ENCODE assay signal across 8 cellular contexts in the genomic region with DNA sequence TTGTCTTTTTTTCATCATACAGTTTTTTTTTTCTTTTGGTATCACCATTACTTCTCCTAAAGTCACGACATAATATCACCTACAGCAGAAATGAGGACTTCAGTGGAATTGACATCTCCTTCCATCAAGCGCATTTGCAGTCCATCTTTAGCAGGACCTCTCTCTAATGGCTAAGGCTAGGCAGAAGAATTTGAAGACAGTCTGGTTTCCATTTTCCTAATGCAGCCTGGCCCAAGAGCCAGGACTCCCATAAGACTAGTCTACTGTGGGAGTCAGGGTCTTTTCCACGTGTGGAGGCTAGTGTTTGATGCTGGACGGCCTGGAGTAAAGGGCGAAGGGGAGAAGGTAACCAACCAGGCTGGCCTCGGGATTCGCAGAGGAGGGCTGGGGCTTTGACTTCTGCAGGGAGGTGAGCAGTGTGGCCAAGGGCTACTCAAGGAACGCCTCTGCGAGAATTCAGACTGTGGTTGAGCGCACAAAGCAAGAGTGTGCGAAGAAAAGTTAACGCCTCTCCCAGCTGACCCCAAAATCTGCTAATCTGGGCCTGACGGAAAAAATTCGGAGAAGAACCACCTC. TPM values are rescaled to one million over a fixed set of nuclear protein-coding genes. Genes with fewer than 3 reads are reported as not detected.
DNase-seq lines count a peak whose midpoint lies in the region; ATAC-seq, FAIRE-seq and TF ChIP-seq lines count a peak whose summit lies in the region.

No MANE protein-coding gene starts in this region.

- peak overlapping the region; percentile 88 for H3K56ac ChIP-seq in IMR-90 (ENCODE audit: extremely low read depth, insufficient read depth, low read length)

- H2BK20ac ChIP-seq in IMR-90 (ENCODE audit: low read depth, low read length) = no peak overlapping the region

- H3K9ac ChIP-seq in IMR-90 (ENCODE audit: low read depth, low read length) (peak overlapping the region; percentile 91), HepG2 (ENCODE audit: insufficient read depth, low read depth, low read length) (peak overlapping the region; percentile 85)

- H2BK15ac ChIP-seq in IMR-90 (ENCODE audit: low read depth, low read length) = peak overlapping the region; percentile 4; the same call in 2 of the 3 replicates

- peak overlapping the region; percentile 70 for H3K27ac Mint-ChIP-seq in Calu3 (ENCODE audit: unreplicated experiment)

- peak overlapping the region; percentile 89 for H3K27ac ChIP-seq in IMR-90 (ENCODE audit: insufficient read depth, low read length)
- H3K27ac ChIP-seq in breast epithelium = peak overlapping the region; percentile 90 to 97
- peak overlapping the region; percentile 91 for H3K27ac ChIP-seq in HepG2 (ENCODE audit: extremely low read length, insufficient read depth, low read length)
- peak overlapping the region; percentile 85 to 94 for H3K27ac ChIP-seq in thoracic aorta

- TF ChIP-seq RAD21 in IMR-90 (IDR thresholded peaks at IDR 0.05; ENCODE audit: low read length) = no peak
- TF ChIP-seq RAD21 in HepG2 (CRISPR knock-in tag; IDR thresholded peaks at IDR 0.05) = no peak

- peaks cover 19% of the 10 kb centered on the region; the same call in 1 of the 2 replicates for H4K20me1 ChIP-seq in IMR-90 (ENCODE audit: insufficient read depth, low read length)
- H4K20me1 ChIP-seq in HepG2 (ENCODE audit: insufficient read depth, low read length) = peaks cover 15% of the 10 kb centered on the region

- TF ChIP-seq EP300 in HepG2 (IDR thresholded peaks at IDR 0.05; ENCODE audit: low read depth in 2 of 2, low read length in 2 of 2) = no peak
- TF ChIP-seq EP300 in HepG2 (CRISPR knock-in tag; IDR thresholded peaks at IDR 0.05; ENCODE audit: borderline replicate concordance) = no peak

- peaks cover 38% of the 10 kb centered on the region for H3K36me3 Mint-ChIP-seq in Calu3 (ENCODE audit: insufficient read depth, unreplicated experiment)

- WGBS in IMR-90 (ENCODE audit: extremely low coverage in 2 of 2, insufficient read length in 1 of 2), 2 experiments = 5% methylated on average over 10 of the region's 14 CpGs; no CpG with 5 or more reads in 1 of the 2 experiments
- WGBS in HepG2 (ENCODE audit: low lambda C conversion rate) = 7% methylated on average over 14 of the region's 14 CpGs

- H3K4me1 Mint-ChIP-seq in Calu3 (ENCODE audit: low read depth, unreplicated experiment) = peaks cover 29% of the 10 kb centered on the region

- BruUV-seq in Calu3 (replicated peaks; lab: Mats Ljungman, UMichigan) (no TSS peak), IMR-90 (replicated peaks; lab: Mats Ljungman, UMichigan) (no TSS peak), HepG2 (replicated peaks; lab: Mats Ljungman, UMichigan) (TSS peak; percentile 88)

- H2AK9ac ChIP-seq in IMR-90 (replicated peaks; ENCODE audit: low read depth, low read length, poor library complexity) = peak overlapping the region; percentile 97

- peak overlapping the region; percentile 99 for H3K4ac ChIP-seq in IMR-90 (ENCODE audit: low read depth, low read length)

- H3K9me3 ChIP-seq in IMR-90 (ENCODE audit: control insufficient read depth, insufficient read depth, low read length) (no peaks in the 10 kb centered on the region), breast epithelium (no peaks in the 10 kb centered on the region), HepG2 (ENCODE audit: low read length) (no peaks in the 10 kb centered on the region), thoracic aorta (no peaks in the 10 kb centered on the region)

- TF ChIP-seq POLR2A in IMR-90 (IDR thresholded peaks at IDR 0.05; ENCODE audit: low read depth, low read length) = no peak
- no peak for TF ChIP-seq POLR2A in breast epithelium (IDR thresholded peaks at IDR 0.05)
- TF ChIP-seq POLR2A in HepG2 (IDR thresholded peaks at IDR 0.05; ENCODE audit: insufficient read depth in 1 of 2, low read depth in 2 of 2, low read length in 2 of 2) = no peak

- H3K79me1 ChIP-seq in IMR-90 (ENCODE audit: low read depth in 1 of 2, low read length in 2 of 2) = peaks cover 28 to 56% of the 10 kb centered on the region in 2 experiments

- H3K4me1 ChIP-seq in IMR-90 (ENCODE audit: control insufficient read depth, insufficient read depth, low read length) = peaks cover 22% of the 10 kb centered on the region
- peaks cover 5 to 27% of the 10 kb centered on the region in 2 donors for H3K4me1 ChIP-seq in breast epithelium
- H3K4me1 ChIP-seq in HepG2 (ENCODE audit: insufficient read depth, low read length) = peaks cover 56% of the 10 kb centered on the region
- H3K4me1 ChIP-seq in thoracic aorta (ENCODE audit: control insufficient read depth in 1 of 2, low read depth in 2 of 2) = peaks cover 33 to 49% of the 10 kb centered on the region in 2 donors

- no peaks in the 10 kb centered on the region for H3K9me3 Mint-ChIP-seq in Calu3 (ENCODE audit: low read depth, unreplicated experiment)

- TF ChIP-seq CTCF in Calu3 (IDR thresholded peaks at IDR 0.05; ENCODE audit: unreplicated experiment) (no peak), IMR-90 (conservative IDR thresholded peaks at IDR 0.05; ENCODE audit: low read depth, low read length) (no peak), breast epithelium (IDR thresholded peaks at IDR 0.05) (no peak), HepG2 (CRISPR knock-in tag; IDR thresholded peaks at IDR 0.05) (no peak), thoracic aorta (IDR thresholded peaks at IDR 0.05) (no peak)

- peak overlapping the region; percentile 98 for H3K23ac ChIP-seq in IMR-90 (ENCODE audit: low read depth, low read length)

- peak overlapping the region; percentile 50 for H3K4me3 ChIP-seq in IMR-90 (ENCODE audit: insufficient read depth, low read depth, low read length)
- H3K4me3 ChIP-seq in breast epithelium = peak overlapping the region; percentile 59 to 87 (median 86)
- H3K4me3 ChIP-seq in HepG2 (replicated peaks in 1 of 3; ENCODE audit: insufficient read depth in 1 of 3, low read depth in 2 of 3, low read length in 3 of 3) = peak overlapping the region; percentile 64 to 82 (median 64)
- H3K4me3 ChIP-seq in thoracic aorta = peak overlapping the region; percentile 87

- H2AK5ac ChIP-seq in IMR-90 (ENCODE audit: low read depth, low read length) = peak overlapping the region; percentile 72

- H3K4me2 ChIP-seq in IMR-90 (ENCODE audit: low read depth, low read length) (peak overlapping the region; percentile 76), HepG2 (ENCODE audit: low read depth, low read length) (peak overlapping the region; percentile 89)

- H2AFZ ChIP-seq in IMR-90 (replicated peaks; ENCODE audit: low read length, poor library complexity) (peak overlapping the region; percentile 99), HepG2 (ENCODE audit: low read length) (peak overlapping the region; percentile 90)

- H4K8ac ChIP-seq in IMR-90 (ENCODE audit: low read depth in 2 of 2, low read length in 2 of 2) = peak overlapping the region; percentile 98

- no peak for FAIRE-seq in HepG2 (lab: Jason Lieb, UNC)

- H3K36me3 ChIP-seq in IMR-90 (ENCODE audit: control insufficient read depth, insufficient read depth, low read length) (peaks cover 16% of the 10 kb centered on the region), breast epithelium (no peaks in the 10 kb centered on the region), HepG2 (replicated peaks in 1 of 2; ENCODE audit: control insufficient read depth in 1 of 2, insufficient read depth in 2 of 2, low read length in 2 of 2) (peaks cover 7 to 27% of the 10 kb centered on the region in 2 experiments), thoracic aorta (peaks cover 5% of the 10 kb centered on the region)

- H3K18ac ChIP-seq in IMR-90 (ENCODE audit: low read depth, low read length) = peak overlapping the region; percentile 77

- H3K27me3 ChIP-seq in IMR-90 (ENCODE audit: control insufficient read depth, insufficient read depth, low read length) (no peaks in the 10 kb centered on the region), breast epithelium (no peaks in the 10 kb centered on the region), HepG2 (ENCODE audit: control insufficient read depth in 1 of 2, insufficient read depth in 2 of 2, low read length in 2 of 2) (no peaks in the 10 kb centered on the region; a peak in 1 of 5 replicates), thoracic aorta (replicated peaks; ENCODE audit: insufficient read depth) (no peaks in the 10 kb centered on the region)

- peaks cover 16% of the 10 kb centered on the region for H3K9me1 ChIP-seq in IMR-90 (ENCODE audit: insufficient read depth, low read length)

- POLR2A ChIA-PET in IMR-90 (lab: Charles Lee; ENCODE audit: unreplicated experiment) (interaction anchor here (0.7 to 1.3 kb wide), 3 partner anchors 12 to 131 kb away, joined by 3 to 10 read pairs (median 4); a partner anchor contains a TSS), HepG2 (lab: Yijun Ruan, JAX) (interaction anchor here (0.6 to 3.3 kb wide), 23 partner anchors 8 to 321 kb away, joined by 3 to 34 read pairs (median 7); a partner anchor contains a TSS)

- ATAC-seq in GM21528 (IDR thresholded peaks at IDR 0.05; ENCODE audit: low FRiP score, unreplicated experiment) (peak; percentile 19), IMR-90 (ENCODE audit: low read depth) (peak; percentile 18), HepG2 (peak; percentile 24), thoracic aorta (ENCODE audit: insufficient number of reproducible peaks, low FRiP score, low read depth) (peak; percentile 9)

- H2BK5ac ChIP-seq in IMR-90 (ENCODE audit: low read depth, low read length, poor library complexity, severe bottlenecking) = peak overlapping the region; percentile 76

- H3K4me3 Mint-ChIP-seq in Calu3 (ENCODE audit: low read depth, unreplicated experiment) = peak overlapping the region; percentile 85

- peak overlapping the region; percentile 60 for H2BK120ac ChIP-seq in IMR-90 (ENCODE audit: low read depth, low read length)

- H4K91ac ChIP-seq in IMR-90 (ENCODE audit: insufficient read depth, low read depth, low read length) = peak overlapping the region; percentile 93

- intact Hi-C loops in Calu3 (cut with micrococcal nuclease; ENCODE audit: unreplicated experiment) (no loop called here), IMR-90 (cut with micrococcal nuclease) (loop anchor here (2.0 kb wide), 2 partner anchors 81 to 101 kb away; a partner anchor contains a TSS), breast epithelium (cut with DNase I; ENCODE audit: low total_unique reads) (loop anchor here (5.0 kb wide), 1 partner anchor 163 kb away; no protein-coding TSS in a partner anchor), HepG2 (cut with micrococcal nuclease; ENCODE audit: unreplicated experiment) (loop anchor here (1.0 kb wide), 1 partner anchor 11 kb away; no protein-coding TSS in a partner anchor)

- DNase-seq in Calu3 = no peak
- no peak for DNase-seq in IMR-90
- peak in 1 of 2 donors; percentile 46 for DNase-seq in breast epithelium (ENCODE audit: low spot score in 2 of 2)
- DNase-seq in HepG2 (ENCODE audit: low spot score) = no peak
- no peak for DNase-seq in thoracic aorta (ENCODE audit: low spot score)
- DNase-seq in SHP77 treated with DMSO at 0.1 percent for 48 hours (lab: John Stamatoyannopoulos, UW) = no peak
- no peak for DNase-seq in 8988T

- in situ Hi-C loops in IMR-90 (cut with MboI; ENCODE audit: low sequenced_read_pairs) (no loop called here), HepG2 (cut with HindIII; ENCODE audit: extremely low pct_ligation_motif_present, low pct_unique_long_range_greater_than_20kb) (no loop called here)

- H3K79me2 ChIP-seq in HepG2 (ENCODE audit: insufficient read depth, low read length) = peaks cover 32% of the 10 kb centered on the region

- dilution Hi-C loops in IMR-90 (cut with HindIII; ENCODE audit: low sequenced_read_pairs, unreplicated experiment) = no loop called here

- no peaks in the 10 kb centered on the region for H3K27me3 Mint-ChIP-seq in Calu3 (ENCODE audit: unreplicated experiment)

- peak overlapping the region; percentile 75 for H4K5ac ChIP-seq in IMR-90 (ENCODE audit: low read depth, low read length)

- CTCF ChIA-PET in Calu3 (lab: Charles Lee) (interaction anchor here (1.0 to 1.7 kb wide), 3 partner anchors 18 to 114 kb away, joined by 3 to 11 read pairs (median 7); no protein-coding TSS in a partner anchor), IMR-90 (lab: Yijun Ruan, JAX) (interaction anchor here (1.2 kb wide), 1 partner anchor 141 kb away, joined by 3 read pairs; a partner anchor contains a TSS), HepG2 (lab: Yijun Ruan, JAX; ENCODE audit: low intra/inter-chr PET ratio, low total read pairs) (no interaction called here)

- H3K14ac ChIP-seq in IMR-90 (replicated peaks; ENCODE audit: low read depth, low read length) = peak overlapping the region; percentile 99

RNA-seq across cellular contexts. Expression of a gene that starts 0.7 kb away (rescaled TPM):
- total RNA-seq in Calu3 (2022) = 30.3 and 32.7 TPM in 2 replicates
- 11.7 and 13.1 TPM in 2 replicates for total RNA-seq in IMR-90 (2012; rRNA removed)
- 7.0 and 14.0 TPM in 2 replicates for polyA plus RNA-seq in IMR-90 (2012; rRNA removed)
- polyA plus RNA-seq in IMR-90 (2012; cell fraction: cytosol; rRNA removed) = 3.0 and 3.9 TPM in 2 replicates
- polyA plus RNA-seq in IMR-90 (2012; cell fraction: nucleus; rRNA removed; ENCODE audit: low replicate concordance) = 13.8 and 55.4 TPM in 2 replicates
- total RNA-seq in breast epithelium = 10 to 100 TPM; 17.9 to 22.0 (median 19.3) TPM
- total RNA-seq in HepG2 (2016; rRNA removed; fragmentation: Illumina TruSeq; extraction: Trizol) = 15.0 and 16.9 TPM in 2 replicates
- 2.4 and 4.8 TPM in 2 replicates for total RNA-seq in HepG2 (2016; cell fraction: cytosol; rRNA removed; fragmentation: Illumina TruSeq; extraction: Trizol; ENCODE audit: low read depth)
- 13.9 and 16.1 TPM in 2 replicates for total RNA-seq in HepG2 (2016; cell fraction: insoluble cytoplasmic fraction; rRNA removed; fragmentation: Illumina TruSeq; extraction: Trizol)
- 11.3 and 11.8 TPM in 2 replicates for total RNA-seq in HepG2 (2016; cell fraction: membrane; rRNA removed; fragmentation: Illumina TruSeq; extraction: Trizol)
- total RNA-seq in HepG2 (2016; cell fraction: nucleus; rRNA removed; fragmentation: Illumina TruSeq; extraction: Trizol) = 20.9 and 23.7 TPM in 2 replicates
- polyA plus RNA-seq in HepG2 (2011; rRNA removed) = 19.0 and 22.0 TPM in 2 replicates
- 7.2 and 8.9 TPM in 2 replicates for polyA plus RNA-seq in HepG2 (2011; cell fraction: cytosol; rRNA removed)
- polyA plus RNA-seq in HepG2 (2011; cell fraction: nucleus; rRNA removed) = 49.3 and 50.2 TPM in 2 replicates
- 15.4 and 16.5 TPM in 2 replicates for polyA plus RNA-seq in HepG2 (2012)
- polyA plus RNA-seq in HepG2 (2016; cell fraction: cytosol; fragmentation: Illumina TruSeq; extraction: Trizol; ENCODE audit: low read depth) = 1.4 and 2.0 TPM in 2 replicates
- polyA plus RNA-seq in HepG2 (2016; cell fraction: insoluble cytoplasmic fraction; fragmentation: Illumina TruSeq; extraction: Trizol; ENCODE audit: low read depth) = 11.3 and 12.0 TPM in 2 replicates
- polyA plus RNA-seq in HepG2 (2016; cell fraction: membrane; fragmentation: Illumina TruSeq; extraction: Trizol; ENCODE audit: low read depth) = 4.1 and 5.8 TPM in 2 replicates
- polyA plus RNA-seq in HepG2 (2016; cell fraction: nucleus; fragmentation: Illumina TruSeq; extraction: Trizol; ENCODE audit: insufficient read depth, low read depth) = 21.2 and 25.1 TPM in 2 replicates
- 41.0 and 77.8 TPM in 2 replicates for polyA minus RNA-seq in HepG2 (2011; rRNA and poly(A)+ RNA removed; ENCODE audit: low replicate concordance)
- 8.4 and 10.6 TPM in 2 replicates for polyA minus RNA-seq in HepG2 (2011; cell fraction: cytosol; rRNA and poly(A)+ RNA removed)
- polyA minus RNA-seq in HepG2 (2011; cell fraction: nucleus; rRNA and poly(A)+ RNA removed) = 91.4 and 93.6 TPM in 2 replicates
- 10 to 100 TPM; 22.2 to 28.4 TPM for total RNA-seq in thoracic aorta

RNA-seq across cellular contexts. Expression of a gene that starts 0.9 kb away (rescaled TPM):
- 12.2 and 24.0 TPM in 2 replicates for total RNA-seq in Calu3 (2022)
- 5.0 and 5.4 TPM in 2 replicates for total RNA-seq in IMR-90 (2012; rRNA removed)
- 39.8 and 45.6 TPM in 2 replicates for polyA plus RNA-seq in IMR-90 (2012; rRNA removed)
- 8.8 and 9.9 TPM in 2 replicates for polyA plus RNA-seq in IMR-90 (2012; cell fraction: cytosol; rRNA removed)
- polyA plus RNA-seq in IMR-90 (2012; cell fraction: nucleus; rRNA removed; ENCODE audit: low replicate concordance) = 572 and 670 TPM in 2 replicates
- 10 to 100 TPM; 60.2 to 74.1 (median 68.8) TPM for total RNA-seq in breast epithelium
- total RNA-seq in HepG2 (2016; rRNA removed; fragmentation: Illumina TruSeq; extraction: Trizol) = 2.7 and 7.2 TPM in 2 replicates
- 3.9 and 6.0 TPM in 2 replicates for total RNA-seq in HepG2 (2016; cell fraction: cytosol; rRNA removed; fragmentation: Illumina TruSeq; extraction: Trizol; ENCODE audit: low read depth)
- 1.3 and 7.7 TPM in 2 replicates for total RNA-seq in HepG2 (2016; cell fraction: insoluble cytoplasmic fraction; rRNA removed; fragmentation: Illumina TruSeq; extraction: Trizol)
- 2.3 TPM in 2 replicates for total RNA-seq in HepG2 (2016; cell fraction: membrane; rRNA removed; fragmentation: Illumina TruSeq; extraction: Trizol)
- 12.9 and 16.2 TPM in 2 replicates for total RNA-seq in HepG2 (2016; cell fraction: nucleus; rRNA removed; fragmentation: Illumina TruSeq; extraction: Trizol)
- 23.5 and 25.2 TPM in 2 replicates for polyA plus RNA-seq in HepG2 (2011; rRNA removed)
- 4.3 and 5.6 TPM in 2 replicates for polyA plus RNA-seq in HepG2 (2011; cell fraction: cytosol; rRNA removed)
- polyA plus RNA-seq in HepG2 (2011; cell fraction: nucleus; rRNA removed) = 112 and 125 TPM in 2 replicates
- polyA plus RNA-seq in HepG2 (2012) = 10.0 and 10.8 TPM in 2 replicates
- 0.41 and 0.44 TPM in 2 replicates for polyA plus RNA-seq in HepG2 (2016; cell fraction: cytosol; fragmentation: Illumina TruSeq; extraction: Trizol; ENCODE audit: low read depth)
- 2.9 and 3.3 TPM in 2 replicates for polyA plus RNA-seq in HepG2 (2016; cell fraction: insoluble cytoplasmic fraction; fragmentation: Illumina TruSeq; extraction: Trizol; ENCODE audit: low read depth)
- 1.2 TPM in 2 replicates for polyA plus RNA-seq in HepG2 (2016; cell fraction: membrane; fragmentation: Illumina TruSeq; extraction: Trizol; ENCODE audit: low read depth)
- 64.6 and 67.6 TPM in 2 replicates for polyA plus RNA-seq in HepG2 (2016; cell fraction: nucleus; fragmentation: Illumina TruSeq; extraction: Trizol; ENCODE audit: insufficient read depth, low read depth)
- polyA minus RNA-seq in HepG2 (2011; rRNA and poly(A)+ RNA removed; ENCODE audit: low replicate concordance) = 12.1 and 29.8 TPM in 2 replicates
- polyA minus RNA-seq in HepG2 (2011; cell fraction: cytosol; rRNA and poly(A)+ RNA removed) = 1.8 and 1.9 TPM in 2 replicates
- 20.1 and 26.4 TPM in 2 replicates for polyA minus RNA-seq in HepG2 (2011; cell fraction: nucleus; rRNA and poly(A)+ RNA removed)
- total RNA-seq in thoracic aorta = 10 to 100 TPM; 70.8 to 89.5 TPM

RNA-seq across cellular contexts. Expression of a gene that starts 27.3 kb away (rescaled TPM):
- total RNA-seq in Calu3 (2022) = 4.3 and 5.0 TPM in 2 replicates
- total RNA-seq in IMR-90 (2012; rRNA removed) = under 0.01 and 0.18 TPM in 2 replicates
- 0.44 and 0.60 TPM in 2 replicates for polyA plus RNA-seq in IMR-90 (2012; rRNA removed)
- 0.11 and 0.23 TPM in 2 replicates for polyA plus RNA-seq in IMR-90 (2012; cell fraction: cytosol; rRNA removed)
- polyA plus RNA-seq in IMR-90 (2012; cell fraction: nucleus; rRNA removed; ENCODE audit: low replicate concordance) = 2.5 and 4.3 TPM in 2 replicates
- total RNA-seq in breast epithelium = 1 to 10 TPM; 1.1 to 2.9 (median 2.9) TPM
- 0.13 and 0.18 TPM in 2 replicates for total RNA-seq in HepG2 (2016; rRNA removed; fragmentation: Illumina TruSeq; extraction: Trizol)
- not detected in 2 replicates for total RNA-seq in HepG2 (2016; cell fraction: cytosol; rRNA removed; fragmentation: Illumina TruSeq; extraction: Trizol; ENCODE audit: low read depth)
- 0.32 TPM in 1 of 2 replicates, not detected in the other for total RNA-seq in HepG2 (2016; cell fraction: insoluble cytoplasmic fraction; rRNA removed; fragmentation: Illumina TruSeq; extraction: Trizol)
- not detected in 2 replicates for total RNA-seq in HepG2 (2016; cell fraction: membrane; rRNA removed; fragmentation: Illumina TruSeq; extraction: Trizol)
- total RNA-seq in HepG2 (2016; cell fraction: nucleus; rRNA removed; fragmentation: Illumina TruSeq; extraction: Trizol) = not detected in 2 replicates
- 0.14 and 0.16 TPM in 2 replicates for polyA plus RNA-seq in HepG2 (2011; rRNA removed)
- 0.09 and 0.13 TPM in 2 replicates for polyA plus RNA-seq in HepG2 (2011; cell fraction: cytosol; rRNA removed)
- polyA plus RNA-seq in HepG2 (2011; cell fraction: nucleus; rRNA removed) = 0.39 and 0.40 TPM in 2 replicates
- polyA plus RNA-seq in HepG2 (2012) = 0.20 and 0.30 TPM in 2 replicates
- not detected in 2 replicates for polyA plus RNA-seq in HepG2 (2016; cell fraction: cytosol; fragmentation: Illumina TruSeq; extraction: Trizol; ENCODE audit: low read depth)
- polyA plus RNA-seq in HepG2 (2016; cell fraction: insoluble cytoplasmic fraction; fragmentation: Illumina TruSeq; extraction: Trizol; ENCODE audit: low read depth) = 0.33 TPM in 1 of 2 replicates, not detected in the other
- not detected in 2 replicates for polyA plus RNA-seq in HepG2 (2016; cell fraction: membrane; fragmentation: Illumina TruSeq; extraction: Trizol; ENCODE audit: low read depth)
- 0.20 TPM in 1 of 2 replicates, not detected in the other for polyA plus RNA-seq in HepG2 (2016; cell fraction: nucleus; fragmentation: Illumina TruSeq; extraction: Trizol; ENCODE audit: insufficient read depth, low read depth)
- 0.40 and 2.6 TPM in 2 replicates for polyA minus RNA-seq in HepG2 (2011; rRNA and poly(A)+ RNA removed; ENCODE audit: low replicate concordance)
- not detected in 2 replicates for polyA minus RNA-seq in HepG2 (2011; cell fraction: cytosol; rRNA and poly(A)+ RNA removed)
- not detected in 2 replicates for polyA minus RNA-seq in HepG2 (2011; cell fraction: nucleus; rRNA and poly(A)+ RNA removed)
- 1 to 10 TPM; 2.1 to 8.3 TPM for total RNA-seq in thoracic aorta

RNA-seq across cellular contexts. Expression of a gene that starts 52.2 kb away (rescaled TPM):
- total RNA-seq in Calu3 (2022) (36.7 and 43.0 TPM in 2 replicates), IMR-90 (2012; rRNA removed) (7.5 and 7.9 TPM in 2 replicates), breast epithelium (10 to 100 TPM; 12.2 to 39.8 (median 23.3) TPM), HepG2 (2016; rRNA removed; fragmentation: Illumina TruSeq; extraction: Trizol) (0.77 and 0.91 TPM in 2 replicates), thoracic aorta (10 to 100 TPM; 25.7 to 37.5 TPM)
- polyA plus RNA-seq in IMR-90 (2012; rRNA removed) (28.6 and 30.9 TPM in 2 replicates), HepG2 (2011; rRNA removed) (1.5 and 1.6 TPM in 2 replicates)
- polyA plus RNA-seq in IMR-90 (2012; cell fraction: cytosol; rRNA removed) = 19.9 and 30.7 TPM in 2 replicates
- polyA plus RNA-seq in IMR-90 (2012; cell fraction: nucleus; rRNA removed; ENCODE audit: low replicate concordance) = 50.8 and 62.0 TPM in 2 replicates
- 0.18 and 0.91 TPM in 2 replicates for total RNA-seq in HepG2 (2016; cell fraction: cytosol; rRNA removed; fragmentation: Illumina TruSeq; extraction: Trizol; ENCODE audit: low read depth)
- total RNA-seq in HepG2 (2016; cell fraction: insoluble cytoplasmic fraction; rRNA removed; fragmentation: Illumina TruSeq; extraction: Trizol) = 0.49 and 1.3 TPM in 2 replicates
- total RNA-seq in HepG2 (2016; cell fraction: membrane; rRNA removed; fragmentation: Illumina TruSeq; extraction: Trizol) = 0.90 and 1.1 TPM in 2 replicates
- 0.72 and 1.5 TPM in 2 replicates for total RNA-seq in HepG2 (2016; cell fraction: nucleus; rRNA removed; fragmentation: Illumina TruSeq; extraction: Trizol)
- polyA plus RNA-seq in HepG2 (2011; cell fraction: cytosol; rRNA removed) = 0.87 and 1.9 TPM in 2 replicates
- 3.2 and 4.1 TPM in 2 replicates for polyA plus RNA-seq in HepG2 (2011; cell fraction: nucleus; rRNA removed)
- polyA plus RNA-seq in HepG2 (2012) = 0.89 and 0.92 TPM in 2 replicates
- polyA plus RNA-seq in HepG2 (2016; cell fraction: cytosol; fragmentation: Illumina TruSeq; extraction: Trizol; ENCODE audit: low read depth) = 0.21 and 0.27 TPM in 2 replicates
- polyA plus RNA-seq in HepG2 (2016; cell fraction: insoluble cytoplasmic fraction; fragmentation: Illumina TruSeq; extraction: Trizol; ENCODE audit: low read depth) = 1.0 and 1.1 TPM in 2 replicates
- polyA plus RNA-seq in HepG2 (2016; cell fraction: membrane; fragmentation: Illumina TruSeq; extraction: Trizol; ENCODE audit: low read depth) = 0.57 and 0.81 TPM in 2 replicates
- polyA plus RNA-seq in HepG2 (2016; cell fraction: nucleus; fragmentation: Illumina TruSeq; extraction: Trizol; ENCODE audit: insufficient read depth, low read depth) = 2.2 and 2.3 TPM in 2 replicates
- polyA minus RNA-seq in HepG2 (2011; rRNA and poly(A)+ RNA removed; ENCODE audit: low replicate concordance) = 4.0 and 33.4 TPM in 2 replicates
- 0.99 and 1.1 TPM in 2 replicates for polyA minus RNA-seq in HepG2 (2011; cell fraction: cytosol; rRNA and poly(A)+ RNA removed)
- 0.25 and 1.7 TPM in 2 replicates for polyA minus RNA-seq in HepG2 (2011; cell fraction: nucleus; rRNA and poly(A)+ RNA removed)
